In the genomic region with DNA sequence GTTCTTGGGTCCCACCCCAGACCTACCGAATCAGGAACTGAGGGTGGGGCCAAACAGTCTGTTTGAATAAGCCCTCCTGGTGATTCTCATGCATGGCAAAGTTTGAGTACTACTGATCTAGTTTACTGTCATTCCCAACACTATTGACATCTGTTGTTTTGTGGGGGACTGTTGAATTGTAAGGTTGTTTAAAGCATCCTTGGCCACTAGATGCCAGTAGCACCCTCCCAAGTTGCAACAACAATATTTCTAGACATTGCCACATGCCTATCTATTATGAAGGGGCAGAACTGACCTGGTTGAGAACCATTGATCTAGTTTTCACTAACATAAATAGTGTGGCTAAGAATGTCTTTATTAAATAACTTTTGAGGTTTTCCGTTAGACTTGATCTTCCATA, we compare ENCODE assay signal across 1 cellular context.
TF ChIP-seq lines count a peak whose summit lies in the region.

No MANE protein-coding gene starts in this region.

TF ChIP-seq in GM23338, 12 proteins besides CTCF, POLR2A, EP300 and RAD21 (continued from another document):
- TF ChIP-seq, protein P1, sequence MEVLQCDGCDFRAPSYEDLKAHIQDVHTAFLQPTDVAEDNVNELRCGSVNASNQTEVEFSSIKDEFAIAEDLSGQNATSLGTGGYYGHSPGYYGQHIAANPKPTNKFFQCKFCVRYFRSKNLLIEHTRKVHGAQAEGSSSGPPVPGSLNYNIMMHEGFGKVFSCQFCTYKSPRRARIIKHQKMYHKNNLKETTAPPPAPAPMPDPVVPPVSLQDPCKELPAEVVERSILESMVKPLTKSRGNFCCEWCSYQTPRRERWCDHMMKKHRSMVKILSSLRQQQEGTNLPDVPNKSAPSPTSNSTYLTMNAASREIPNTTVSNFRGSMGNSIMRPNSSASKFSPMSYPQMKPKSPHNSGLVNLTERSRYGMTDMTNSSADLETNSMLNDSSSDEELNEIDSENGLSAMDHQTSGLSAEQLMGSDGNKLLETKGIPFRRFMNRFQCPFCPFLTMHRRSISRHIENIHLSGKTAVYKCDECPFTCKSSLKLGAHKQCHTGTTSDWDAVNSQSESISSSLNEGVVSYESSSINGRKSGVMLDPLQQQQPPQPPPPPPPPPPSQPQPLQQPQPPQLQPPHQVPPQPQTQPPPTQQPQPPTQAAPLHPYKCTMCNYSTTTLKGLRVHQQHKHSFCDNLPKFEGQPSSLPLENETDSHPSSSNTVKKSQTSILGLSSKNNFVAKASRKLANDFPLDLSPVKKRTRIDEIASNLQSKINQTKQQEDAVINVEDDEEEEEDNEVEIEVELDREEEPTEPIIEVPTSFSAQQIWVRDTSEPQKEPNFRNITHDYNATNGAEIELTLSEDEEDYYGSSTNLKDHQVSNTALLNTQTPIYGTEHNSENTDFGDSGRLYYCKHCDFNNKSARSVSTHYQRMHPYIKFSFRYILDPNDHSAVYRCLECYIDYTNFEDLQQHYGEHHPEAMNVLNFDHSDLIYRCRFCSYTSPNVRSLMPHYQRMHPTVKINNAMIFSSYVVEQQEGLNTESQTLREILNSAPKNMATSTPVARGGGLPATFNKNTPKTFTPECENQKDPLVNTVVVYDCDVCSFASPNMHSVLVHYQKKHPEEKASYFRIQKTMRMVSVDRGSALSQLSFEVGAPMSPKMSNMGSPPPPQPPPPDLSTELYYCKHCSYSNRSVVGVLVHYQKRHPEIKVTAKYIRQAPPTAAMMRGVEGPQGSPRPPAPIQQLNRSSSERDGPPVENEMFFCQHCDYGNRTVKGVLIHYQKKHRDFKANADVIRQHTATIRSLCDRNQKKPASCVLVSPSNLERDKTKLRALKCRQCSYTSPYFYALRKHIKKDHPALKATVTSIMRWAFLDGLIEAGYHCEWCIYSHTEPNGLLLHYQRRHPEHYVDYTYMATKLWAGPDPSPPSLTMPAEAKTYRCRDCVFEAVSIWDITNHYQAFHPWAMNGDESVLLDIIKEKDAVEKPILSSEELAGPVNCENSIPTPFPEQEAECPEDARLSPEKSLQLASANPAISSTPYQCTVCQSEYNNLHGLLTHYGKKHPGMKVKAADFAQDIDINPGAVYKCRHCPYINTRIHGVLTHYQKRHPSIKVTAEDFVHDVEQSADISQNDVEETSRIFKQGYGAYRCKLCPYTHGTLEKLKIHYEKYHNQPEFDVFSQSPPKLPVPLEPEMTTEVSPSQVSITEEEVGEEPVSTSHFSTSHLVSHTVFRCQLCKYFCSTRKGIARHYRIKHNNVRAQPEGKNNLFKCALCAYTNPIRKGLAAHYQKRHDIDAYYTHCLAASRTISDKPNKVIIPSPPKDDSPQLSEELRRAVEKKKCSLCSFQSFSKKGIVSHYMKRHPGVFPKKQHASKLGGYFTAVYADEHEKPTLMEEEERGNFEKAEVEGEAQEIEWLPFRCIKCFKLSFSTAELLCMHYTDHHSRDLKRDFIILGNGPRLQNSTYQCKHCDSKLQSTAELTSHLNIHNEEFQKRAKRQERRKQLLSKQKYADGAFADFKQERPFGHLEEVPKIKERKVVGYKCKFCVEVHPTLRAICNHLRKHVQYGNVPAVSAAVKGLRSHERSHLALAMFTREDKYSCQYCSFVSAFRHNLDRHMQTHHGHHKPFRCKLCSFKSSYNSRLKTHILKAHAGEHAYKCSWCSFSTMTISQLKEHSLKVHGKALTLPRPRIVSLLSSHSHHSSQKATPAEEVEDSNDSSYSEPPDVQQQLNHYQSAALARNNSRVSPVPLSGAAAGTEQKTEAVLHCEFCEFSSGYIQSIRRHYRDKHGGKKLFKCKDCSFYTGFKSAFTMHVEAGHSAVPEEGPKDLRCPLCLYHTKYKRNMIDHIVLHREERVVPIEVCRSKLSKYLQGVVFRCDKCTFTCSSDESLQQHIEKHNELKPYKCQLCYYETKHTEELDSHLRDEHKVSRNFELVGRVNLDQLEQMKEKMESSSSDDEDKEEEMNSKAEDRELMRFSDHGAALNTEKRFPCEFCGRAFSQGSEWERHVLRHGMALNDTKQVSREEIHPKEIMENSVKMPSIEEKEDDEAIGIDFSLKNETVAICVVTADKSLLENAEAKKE (CRISPR knock-in tag; IDR thresholded peaks at IDR 0.05), result no peak
TF ChIP-seq in GM23338: peak in this region for 0.
